In the genomic region with DNA sequence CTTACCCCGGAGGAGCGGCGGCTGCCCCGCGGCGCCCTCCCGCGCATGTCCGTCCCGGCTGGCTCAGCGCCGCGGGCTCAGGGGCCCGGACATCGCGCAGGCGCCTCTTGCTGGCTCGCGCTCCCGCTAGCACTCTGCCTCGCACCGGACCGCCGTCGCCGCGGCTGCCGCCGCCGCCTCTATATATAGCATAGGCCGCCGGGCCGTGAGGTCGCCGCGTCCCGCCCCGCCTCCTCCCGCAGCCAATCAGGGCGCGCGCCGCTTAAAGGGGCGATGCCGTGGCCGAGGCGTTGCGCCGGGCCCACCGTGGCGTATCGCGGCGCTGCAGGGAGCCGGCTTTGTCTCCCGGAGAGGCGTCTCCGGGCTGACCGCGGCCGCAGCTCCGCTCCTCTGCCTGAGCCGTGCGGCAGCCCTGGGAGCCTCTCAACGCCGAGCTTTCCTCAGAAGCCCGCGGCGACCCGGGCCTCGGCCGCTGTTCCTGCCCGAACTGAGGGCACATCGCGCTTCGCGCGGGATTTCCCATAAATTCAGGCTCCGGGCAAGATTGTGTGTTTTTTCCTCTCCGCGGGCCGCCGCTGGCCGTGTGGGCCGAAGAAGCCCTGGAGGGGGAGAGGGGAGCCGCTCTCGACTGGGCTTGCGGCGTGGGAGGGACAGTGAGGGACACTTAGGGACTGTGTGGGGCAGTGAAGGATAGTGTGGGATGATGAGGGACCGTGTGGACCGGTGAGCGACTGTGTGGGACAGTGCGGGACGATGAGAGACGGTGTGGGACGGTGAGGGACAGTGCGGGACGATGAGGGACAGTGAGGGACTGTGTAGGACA, we compare ENCODE assay signal across 8 cellular contexts. TPM values are rescaled to one million over a fixed set of nuclear protein-coding genes. Genes with fewer than 3 reads are reported as not detected.
DNase-seq lines count a peak whose midpoint lies in the region; ATAC-seq, FAIRE-seq and TF ChIP-seq lines count a peak whose summit lies in the region.

A gene with protein sequence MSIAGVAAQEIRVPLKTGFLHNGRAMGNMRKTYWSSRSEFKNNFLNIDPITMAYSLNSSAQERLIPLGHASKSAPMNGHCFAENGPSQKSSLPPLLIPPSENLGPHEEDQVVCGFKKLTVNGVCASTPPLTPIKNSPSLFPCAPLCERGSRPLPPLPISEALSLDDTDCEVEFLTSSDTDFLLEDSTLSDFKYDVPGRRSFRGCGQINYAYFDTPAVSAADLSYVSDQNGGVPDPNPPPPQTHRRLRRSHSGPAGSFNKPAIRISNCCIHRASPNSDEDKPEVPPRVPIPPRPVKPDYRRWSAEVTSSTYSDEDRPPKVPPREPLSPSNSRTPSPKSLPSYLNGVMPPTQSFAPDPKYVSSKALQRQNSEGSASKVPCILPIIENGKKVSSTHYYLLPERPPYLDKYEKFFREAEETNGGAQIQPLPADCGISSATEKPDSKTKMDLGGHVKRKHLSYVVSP (minus strand): TSS at position 157 of the 823 bp plus-strand sequence. CDS start 10,690 bp downstream, outside the sequence.

- no peaks in the 10 kb centered on the region for H3K79me2 ChIP-seq in GM12878 (ENCODE audit: control insufficient read depth, insufficient read depth, low read length)
- H3K79me2 ChIP-seq in hepatocyte = peaks cover 50% of the 10 kb centered on the region

- CTCF ChIA-PET in HEK293T (lab: Yijun Ruan, JAX) (no interaction called here), GM12878 (lab: Yijun Ruan, JAX) (no interaction called here)

- no peaks in the 10 kb centered on the region for H3K36me3 ChIP-seq in GM12878 (ENCODE audit: control insufficient read depth in 2 of 2, insufficient read depth in 2 of 2, low read length in 1 of 2)
- no peaks in the 10 kb centered on the region for H3K36me3 ChIP-seq in hepatocyte (replicated peaks; ENCODE audit: insufficient read depth, low read depth)
- no peaks in the 10 kb centered on the region for H3K36me3 ChIP-seq in uterus

- no peaks in the 10 kb centered on the region for H4K20me1 ChIP-seq in GM12878 (ENCODE audit: control insufficient read depth, insufficient read depth)
- H4K20me1 ChIP-seq in hepatocyte (ENCODE audit: insufficient read depth, poor library complexity, severe bottlenecking) = peaks cover 40% of the 10 kb centered on the region

- no peak for FAIRE-seq in GM12878 (lab: Jason Lieb, UNC)

- ATAC-seq in GM12878 = peak; percentile 97

- H3K9me2 ChIP-seq in hepatocyte (replicated peaks; ENCODE audit: insufficient read depth) = no peaks in the 10 kb centered on the region

- no peak within 1 kb of the TSS for H3K27ac ChIP-seq in GM12878 (ENCODE audit: control insufficient read depth, insufficient read depth)
- peak within 1 kb of the TSS; percentile 97 for H3K27ac ChIP-seq in hepatocyte
- peak within 1 kb of the TSS; percentile 94 to 100 for H3K27ac ChIP-seq in uterus

- H3K27me3 ChIP-seq in GM12878 (replicated peaks in 1 of 2; ENCODE audit: control insufficient read depth in 2 of 2, insufficient read depth in 2 of 2, low read length in 1 of 2) (peaks cover 0 to 4% of the 10 kb centered on the region in 2 experiments; a peak in 1 of 4 replicates), hepatocyte (no peaks in the 10 kb centered on the region), uterus (no peaks in the 10 kb centered on the region)

- intact Hi-C loops in GM12878 (cut with micrococcal nuclease; ENCODE audit: unreplicated experiment) (loop anchor here (5.0 kb wide), 1 partner anchor 141 kb away; no protein-coding TSS in a partner anchor), uterus (cut with DNase I; ENCODE audit: low total_unique reads) (loop anchor here (5.0 kb wide), 1 partner anchor 291 kb away; the partner anchor contains the start of gene SLC45A1)

- no TSS peak for BruUV-seq in GM12878 (replicated peaks; lab: Mats Ljungman, UMichigan)

- SMC1A ChIA-PET in GM12878 (lab: Charles Lee; ENCODE audit: uncharacterized antibody, unreplicated experiment) = no interaction called here

- TF ChIP-seq RAD21 in GM12878 (IDR thresholded peaks at IDR 0.05; ENCODE audit: insufficient read depth, low read depth, low read length) = no peak

- H3K9me3 ChIP-seq in GM12878 (replicated peaks; ENCODE audit: control insufficient read depth, insufficient read depth, low read length) (no peaks in the 10 kb centered on the region), hepatocyte (ENCODE audit: low read depth) (no peaks in the 10 kb centered on the region), uterus (no peaks in the 10 kb centered on the region)

- H2AFZ ChIP-seq in GM12878 (ENCODE audit: control insufficient read depth, low read depth, low read length) (peak within 1 kb of the TSS; percentile 76), hepatocyte (peak within 1 kb of the TSS; percentile 67)

- DNase-seq in GDM1 (lab: John Stamatoyannopoulos, UW) (peak; percentile 71), HEK293T (ENCODE audit: extremely low spot score) (peak; percentile 92), NCI-H128 (lab: John Stamatoyannopoulos, UW; ENCODE audit: unreplicated experiment) (peak; percentile 93), T1000 (lab: John Stamatoyannopoulos, UW) (peak; percentile 94), GM12878 (ENCODE audit: low read depth, low spot score) (peak; percentile 28), hepatocyte (ENCODE audit: low spot score) (peak; percentile 98), renal cortical epithelial cell (ENCODE audit: low read depth) (peak; percentile 70), uterus (peak; percentile 93 to 96)

- TF ChIP-seq POLR2A in GM12878 (IDR thresholded peaks at IDR 0.05; ENCODE audit: low read depth, low read length) (peak; percentile 93), uterus (IDR thresholded peaks at IDR 0.05) (peak; percentile 100)

- POLR2A ChIA-PET in HEK293T (lab: Yijun Ruan, JAX) = interaction anchor here (1.0 to 1.9 kb wide), 3 partner anchors 10 to 289 kb away, joined by 4 to 10 read pairs (median 5); no protein-coding TSS in a partner anchor
- POLR2A ChIA-PET in GM12878 (lab: Charles Lee) = interaction anchor here (0.6 kb wide), 1 partner anchor 140 kb away, joined by 7 read pairs; no protein-coding TSS in a partner anchor

- peak within 1 kb of the TSS; percentile 35; the same call in 1 of the 2 replicates for H3K9ac ChIP-seq in GM12878 (ENCODE audit: control insufficient read depth, insufficient read depth, low read length)

- no peak for TF ChIP-seq CTCF in GM12878 (IDR thresholded peaks at IDR 0.05 in 2 of 3, conservative IDR thresholded peaks at IDR 0.05 in 1 of 3; ENCODE audit: control insufficient read depth in 2 of 3, extremely low read depth in 1 of 3, insufficient read depth in 1 of 3, low read depth in 3 of 3, low read length in 3 of 3)
- TF ChIP-seq CTCF in hepatocyte (IDR thresholded peaks at IDR 0.05; ENCODE audit: poor library complexity) = no peak
- peak in 2 of 4 experiments; percentile 26 to 35 for TF ChIP-seq CTCF in uterus (IDR thresholded peaks at IDR 0.05)

- TF ChIP-seq EP300 in GM12878 (IDR thresholded peaks at IDR 0.05; ENCODE audit: borderline replicate concordance in 1 of 2, control insufficient read depth in 1 of 2, low read depth in 2 of 2, low read length in 2 of 2) = no peak

- 32% methylated on average over 89 of the region's 98 CpGs for WGBS in GM12878 (ENCODE audit: insufficient coverage, insufficient replicate concordance, low lambda C conversion rate, missing lambda C conversion rate)
- WGBS in hepatocyte (ENCODE audit: low lambda C conversion rate, missing lambda C conversion rate) = 3% methylated on average over 94 of the region's 98 CpGs

- H3K4me1 ChIP-seq in GM12878 (ENCODE audit: control insufficient read depth, insufficient read depth, low read length) (peaks cover 5% of the 10 kb centered on the region), hepatocyte (ENCODE audit: insufficient read depth) (peaks cover 44% of the 10 kb centered on the region), uterus (peaks cover 0 to 9% of the 10 kb centered on the region in 2 donors)

- RAD21 ChIA-PET in GM12878 (lab: Charles Lee; ENCODE audit: unreplicated experiment) = no interaction called here

- in situ Hi-C loops in GM12878 (cut with MboI) = no loop called here

- H3K4me2 ChIP-seq in GM12878 (ENCODE audit: control insufficient read depth, insufficient read depth) (peak within 1 kb of the TSS; percentile 77), hepatocyte (peak within 1 kb of the TSS; percentile 84)

- H3K4me3 ChIP-seq in GM12878 = peak within 1 kb of the TSS; percentile 75
- peak within 1 kb of the TSS; percentile 75 for H3K4me3 ChIP-seq in hepatocyte
- H3K4me3 ChIP-seq in uterus = peak within 1 kb of the TSS; percentile 62 to 68

TF ChIP-seq in HEK293T, 16 proteins besides CTCF, POLR2A, EP300 and RAD21:
- TF ChIP-seq LEF1 (IDR thresholded peaks at IDR 0.05; ENCODE audit: borderline replicate concordance) (no peak), FOXM1 (IDR thresholded peaks at IDR 0.05; ENCODE audit: borderline replicate concordance) (no peak), L3MBTL2 (conservative IDR thresholded peaks at IDR 0.05) (peak; percentile 99)

TF ChIP-seq in GM12878, 131 proteins besides CTCF, POLR2A, EP300 and RAD21 (continues in another document):
- peak; percentile 59; the same call in 1 of the 3 replicates for TF ChIP-seq POU2F2 (IDR thresholded peaks at IDR 0.05; ENCODE audit: borderline replicate concordance, low read depth, low read length)

RNA-seq across cellular contexts. Expression of the gene that starts here (rescaled TPM):
- total RNA-seq in GM12878 (2013; cell fraction: nucleolus; rRNA removed) = 0.71 and 0.98 TPM in 2 replicates
- total RNA-seq in GM12878 (2014; rRNA removed) = 3.8 and 4.4 TPM in 2 replicates
- 4.1 TPM in 2 replicates for total RNA-seq in GM12878 (2014; rRNA removed; fragmentation: Illumina TruSeq; extraction: Trizol)
- total RNA-seq in GM12878 (2021) = 4.6 and 6.5 TPM in 2 replicates
- polyA plus RNA-seq in GM12878 (2011; ENCODE audit: low read depth) = 2.0 TPM
- 0.73 and 0.90 TPM in 2 replicates for polyA plus RNA-seq in GM12878 (2011; rRNA removed)
- 0.49 and 0.53 TPM in 2 replicates for polyA plus RNA-seq in GM12878 (2011; cell fraction: cytosol; rRNA removed)
- polyA plus RNA-seq in GM12878 (2011; cell fraction: nucleus; rRNA removed) = 0.67 and 0.69 TPM in 2 replicates
- polyA plus RNA-seq in GM12878 (2012) = 2.3 and 2.4 TPM in 2 replicates
- 5.9 and 6.9 TPM in 2 replicates for polyA plus RNA-seq in GM12878 (2014; fragmentation: Illumina TruSeq; extraction: Trizol)
- 1 to 10 TPM; 1.6 to 2.4 TPM for polyA plus RNA-seq in GM12878 (2014; fragmentation: Nextera tagmentation; extraction: Ambion mirVana)
- polyA plus RNA-seq in GM12878 (2014; rRNA removed) = 3.2 and 4.0 TPM in 2 replicates
- polyA plus RNA-seq in GM12878 (2016; fragmentation: Nextera tagmentation; extraction: Ambion mirVana) = 1 to 10 TPM; 2.0 to 2.3 TPM
- 0.59 and 0.62 TPM in 2 replicates for polyA minus RNA-seq in GM12878 (2011; rRNA and poly(A)+ RNA removed)
- polyA minus RNA-seq in GM12878 (2011; cell fraction: cytosol; rRNA and poly(A)+ RNA removed) = 0.80 and 0.94 TPM in 2 replicates
- 0.48 TPM in 2 replicates for polyA minus RNA-seq in GM12878 (2011; cell fraction: nucleus; rRNA and poly(A)+ RNA removed)
- 154 and 163 TPM in 2 replicates for total RNA-seq in hepatocyte
- polyA plus RNA-seq in hepatocyte = 123 and 139 TPM in 2 replicates
- 38.3 and 47.8 TPM in 2 replicates for total RNA-seq in renal cortical epithelial cell
- total RNA-seq in uterus = 10 to 100 TPM; 19.0 to 67.6 (median 39.6) TPM

Comparison
In these comparisons a context has a peak if more than half of its experiments do, and no peak if none do; other contexts are left out.
1. RNA of the gene that starts here (polyA plus RNA-seq): 123 to 139 TPM in hepatocyte; 0.49 to 6.9 TPM in GM12878; every median in the first group is over 10 times any median in the second.
2. DNase-seq: peak in every context shown above with its lines; median percentile 98 in hepatocyte; 94 in uterus; 94 in T1000; 93 in NCI-H128; 92 in HEK293T; 71 in GDM1; 70 in renal cortical epithelial cell; 28 in GM12878.
3. Peak in every context shown above with its lines, with median percentiles within 50 percentile points of each other: H3K4me3 ChIP-seq.